In genomic region chr12:92446082-92446460, GRCh38 we compare ENCODE assay signal across 13 cellular contexts.
DNase-seq lines count a peak whose midpoint lies in the region; ATAC-seq lines count a peak whose summit lies in the region.
"Had no signal": no experiment of that assay in that cellular context is flagged by ENCODE, and none has a peak within 500 bp of the region (broad histone marks: within the 10 kb centered on the region; RNA-seq: fewer than 3 reads in every experiment).

No MANE protein-coding gene starts in this region.

- no peaks in the 10 kb centered on the region for H3K36me3 ChIP-seq in subcutaneous abdominal adipose tissue (ENCODE audit: control insufficient read depth in 5 of 5, insufficient read depth in 5 of 5, low read length in 5 of 5)
- H3K36me3 ChIP-seq: thyroid gland had no signal

- H3K27me3 ChIP-seq in subcutaneous abdominal adipose tissue (ENCODE audit: control insufficient read depth in 5 of 5, insufficient read depth in 4 of 5, low read length in 5 of 5), result no peaks in the 10 kb centered on the region
- H3K27me3 ChIP-seq: thyroid gland had no signal

- H3K27ac ChIP-seq in subcutaneous abdominal adipose tissue (ENCODE audit: low read depth, low read length), result peak overlapping the region; percentile 31
- H3K27ac ChIP-seq: PC-9, thyroid gland had no signal

- H3K9ac ChIP-seq in subcutaneous abdominal adipose tissue (ENCODE audit: low read length in 5 of 5), result no peak overlapping the region

- H3K4me3 ChIP-seq in subcutaneous abdominal adipose tissue (ENCODE audit: low read depth in 1 of 5, low read length in 5 of 5), result no peak overlapping the region
- H3K4me3 ChIP-seq: PC-9, thyroid gland had no signal

- ATAC-seq in GM19324 (IDR thresholded peaks at IDR 0.05; ENCODE audit: low FRiP score, unreplicated experiment) (peak; percentile 3), HG03175 (IDR thresholded peaks at IDR 0.05; ENCODE audit: unreplicated experiment) (peak; percentile 15), HG02973 (IDR thresholded peaks at IDR 0.05; ENCODE audit: unreplicated experiment) (no peak)

- H3K27me3 Mint-ChIP-seq in dendritic cell treated with granulocyte-macrophage colony-stimulating factor and Interleukin-4, amounts not matched to agents 40 ng/mL and 50 ng/mL, for 4 days, result no peaks in the 10 kb centered on the region
- H3K27me3 Mint-ChIP-seq: activated CD4-positive, alpha-beta memory T cell treated with anti-CD3 and anti-CD28 coated beads, Interleukin-2, amount 10 ng/mL, durations not matched to agents 7 days and 5 days had no signal

- peak overlapping the region; percentile 82 for H3K27ac Mint-ChIP-seq in dendritic cell treated with granulocyte-macrophage colony-stimulating factor and Interleukin-4, amounts not matched to agents 40 ng/mL and 50 ng/mL, for 4 days
- H3K27ac Mint-ChIP-seq: activated CD4-positive, alpha-beta memory T cell treated with anti-CD3 and anti-CD28 coated beads, Interleukin-2, amount 10 ng/mL, durations not matched to agents 7 days and 5 days; activated naive CD4-positive, alpha-beta T cell treated with anti-CD3 and anti-CD28 coated beads for 36 hours; HFFc6 had no signal

- H3K36me3 Mint-ChIP-seq in dendritic cell treated with granulocyte-macrophage colony-stimulating factor and Interleukin-4, amounts not matched to agents 40 ng/mL and 50 ng/mL, for 4 days (ENCODE audit: low read depth), result no peaks in the 10 kb centered on the region

- DNase-seq in cortex of kidney (lab: John Stamatoyannopoulos, UW) (no peak), kidney tubule cell (ENCODE audit: low spot score) (no peak)
- DNase-seq: activated CD4-positive, alpha-beta memory T cell treated with anti-CD3 and anti-CD28 coated beads, Interleukin-2, amount 10 ng/mL, durations not matched to agents 7 days and 5 days; activated naive CD4-positive, alpha-beta T cell treated with anti-CD3 and anti-CD28 coated beads for 36 hours; HFFc6; PC-9; retina; thyroid gland had no signal

- no peaks in the 10 kb centered on the region for H3K9me3 Mint-ChIP-seq in dendritic cell treated with granulocyte-macrophage colony-stimulating factor and Interleukin-4, amounts not matched to agents 40 ng/mL and 50 ng/mL, for 4 days
- H3K9me3 Mint-ChIP-seq: HFFc6 had no signal

- no peaks in the 10 kb centered on the region for H3K9me3 ChIP-seq in subcutaneous abdominal adipose tissue (ENCODE audit: control insufficient read depth in 5 of 5, low read length in 5 of 5)
- H3K9me3 ChIP-seq: thyroid gland had no signal

- H3K4me1 ChIP-seq in subcutaneous abdominal adipose tissue (ENCODE audit: control insufficient read depth in 5 of 5, insufficient read depth in 5 of 5, low read length in 5 of 5), result peaks cover 8 to 27% (median 21%) of the 10 kb centered on the region in 5 donors
- H3K4me1 ChIP-seq: thyroid gland had no signal

- H3K4me1 Mint-ChIP-seq in dendritic cell treated with granulocyte-macrophage colony-stimulating factor and Interleukin-4, amounts not matched to agents 40 ng/mL and 50 ng/mL, for 4 days (ENCODE audit: low read depth), result peaks cover 21% of the 10 kb centered on the region
- H3K4me1 Mint-ChIP-seq: activated CD4-positive, alpha-beta memory T cell treated with anti-CD3 and anti-CD28 coated beads, Interleukin-2, amount 10 ng/mL, durations not matched to agents 7 days and 5 days had no signal

- H3K4me3 Mint-ChIP-seq in dendritic cell treated with granulocyte-macrophage colony-stimulating factor and Interleukin-4, amounts not matched to agents 40 ng/mL and 50 ng/mL, for 4 days, result no peak overlapping the region
- H3K4me3 Mint-ChIP-seq: activated CD4-positive, alpha-beta memory T cell treated with anti-CD3 and anti-CD28 coated beads, Interleukin-2, amount 10 ng/mL, durations not matched to agents 7 days and 5 days; activated naive CD4-positive, alpha-beta T cell treated with anti-CD3 and anti-CD28 coated beads for 36 hours; HFFc6 had no signal

- intact Hi-C loops in dendritic cell treated with granulocyte-macrophage colony-stimulating factor and Interleukin-4, amounts not matched to agents 40 ng/mL and 50 ng/mL, for 4 days (cut with micrococcal nuclease), result no loop called here
